ENCODE assay signal across 15 cellular contexts in the genomic region with DNA sequence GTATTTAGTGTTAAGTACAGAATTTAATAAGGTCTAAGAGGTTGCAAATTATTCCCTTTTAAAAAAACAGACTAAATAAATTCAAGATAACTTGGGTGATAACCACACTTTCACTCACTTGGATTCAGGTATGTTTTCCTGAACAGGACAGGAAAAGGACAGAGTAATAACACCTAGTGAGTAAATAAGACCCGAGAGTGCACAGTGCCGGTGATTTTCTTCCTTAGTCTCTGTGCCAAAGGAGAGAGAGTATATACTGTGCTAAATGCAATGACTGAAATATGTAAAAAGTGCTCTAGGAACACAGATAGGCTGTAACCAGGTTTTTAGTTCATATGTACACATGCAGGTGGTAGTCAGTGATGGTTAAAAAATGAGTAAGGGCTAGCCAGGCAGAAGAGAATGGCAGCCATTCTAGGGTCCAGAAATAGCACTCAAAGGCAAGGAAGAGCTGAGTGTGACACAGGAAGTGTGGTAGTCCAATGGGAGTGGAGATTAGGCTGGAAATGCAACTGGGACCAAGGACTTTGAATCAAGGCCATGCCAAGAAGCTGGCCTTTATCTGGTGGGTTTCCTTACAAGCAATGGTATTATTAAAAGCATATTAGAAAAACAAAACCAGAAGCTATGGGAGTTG. TPM values are rescaled to one million over a fixed set of nuclear protein-coding genes. Genes with fewer than 3 reads are reported as not detected.
DNase-seq lines count a peak whose midpoint lies in the region; ATAC-seq, FAIRE-seq and TF ChIP-seq lines count a peak whose summit lies in the region.
"Had no signal": no experiment of that assay in that cellular context is flagged by ENCODE, and none has a peak within 500 bp of the region (broad histone marks: within the 10 kb centered on the region; RNA-seq: fewer than 3 reads in every experiment).

No MANE protein-coding gene starts in this region.

- peak in 1 of 2 experiments; percentile 35; a peak in 2 of 6 replicates for ATAC-seq in A549
- no peak for ATAC-seq in naive thymus-derived CD8-positive, alpha-beta T cell
- no peak for ATAC-seq in HG02885 (IDR thresholded peaks at IDR 0.05; ENCODE audit: poor library complexity, unreplicated experiment)
- ATAC-seq in HG02938 (IDR thresholded peaks at IDR 0.05; ENCODE audit: unreplicated experiment) = no peak
- no peak for ATAC-seq in lower lobe of right lung
- ATAC-seq: HCT116 had no signal

- no peaks in the 10 kb centered on the region for H3K27me3 ChIP-seq in CD8-positive, alpha-beta memory T cell (ENCODE audit: insufficient read depth, low read length, poor library complexity, severe bottlenecking)
- H3K27me3 ChIP-seq in astrocyte (ENCODE audit: insufficient read depth, low read length) = no peaks in the 10 kb centered on the region
- H3K27me3 ChIP-seq in lower lobe of right lung (ENCODE audit: low read depth) = no peaks in the 10 kb centered on the region

- no peak overlapping the region for H3K4me3 Mint-ChIP-seq in CD8-positive, alpha-beta memory T cell
- no peak overlapping the region for H3K4me3 Mint-ChIP-seq in astrocyte (ENCODE audit: unreplicated experiment)
- peak overlapping the region in 1 of 10 donors; percentile 21 for H3K4me3 Mint-ChIP-seq in naive thymus-derived CD8-positive, alpha-beta T cell
- H3K4me3 Mint-ChIP-seq: naive B cell had no signal

- H3K4me1 ChIP-seq in A549 = peaks cover 49% of the 10 kb centered on the region
- H3K4me1 ChIP-seq in CD8-positive, alpha-beta memory T cell (ENCODE audit: insufficient read depth, low read length) = peaks cover 21% of the 10 kb centered on the region
- peaks cover 59% of the 10 kb centered on the region for H3K4me1 ChIP-seq in astrocyte (ENCODE audit: insufficient read depth, low read length)
- peaks cover 18% of the 10 kb centered on the region for H3K4me1 ChIP-seq in lower lobe of right lung

- H3K27me3 Mint-ChIP-seq in CD8-positive, alpha-beta memory T cell = peaks cover 0 to 4% of the 10 kb centered on the region in 2 donors
- no peaks in the 10 kb centered on the region for H3K27me3 Mint-ChIP-seq in astrocyte (ENCODE audit: low read depth, unreplicated experiment)
- H3K27me3 Mint-ChIP-seq in naive thymus-derived CD8-positive, alpha-beta T cell = no peaks in the 10 kb centered on the region
- H3K27me3 Mint-ChIP-seq: naive B cell had no signal

- H3K4me3 ChIP-seq in A549 (no peak overlapping the region), astrocyte (ENCODE audit: insufficient read depth, low read depth, low read length) (no peak overlapping the region), lower lobe of right lung (no peak overlapping the region)
- H3K4me3 ChIP-seq in CD8-positive, alpha-beta memory T cell (ENCODE audit: low read length) = no peak overlapping the region

- H3K4me2 ChIP-seq in A549 (peak overlapping the region; percentile 29; the same call in 1 of the 3 replicates), astrocyte (ENCODE audit: low read length) (peak overlapping the region; percentile 81)

- TF ChIP-seq POLR2A in A549 (IDR thresholded peaks at IDR 0.05; ENCODE audit: low read length) = no peak

- no peaks in the 10 kb centered on the region for H3K9me3 Mint-ChIP-seq in CD8-positive, alpha-beta memory T cell
- no peaks in the 10 kb centered on the region for H3K9me3 Mint-ChIP-seq in astrocyte (ENCODE audit: unreplicated experiment)
- H3K9me3 Mint-ChIP-seq in naive thymus-derived CD8-positive, alpha-beta T cell = peaks cover 0 to 8% (median 0%) of the 10 kb centered on the region in 9 donors
- H3K9me3 Mint-ChIP-seq: naive B cell had no signal

- peaks cover 83% of the 10 kb centered on the region for H3K79me2 ChIP-seq in astrocyte (ENCODE audit: insufficient read depth, low read length)

- H3K27ac ChIP-seq in A549 (peak overlapping the region in 1 of 2 experiments; percentile 58; a peak in 1 of 6 replicates), astrocyte (ENCODE audit: low read depth, low read length) (peak overlapping the region; percentile 89), lower lobe of right lung (no peak overlapping the region)
- no peak overlapping the region for H3K27ac ChIP-seq in CD8-positive, alpha-beta memory T cell (ENCODE audit: low read depth, low read length)

- no peak for TF ChIP-seq EP300 in A549 (IDR thresholded peaks at IDR 0.05)

- H3K4me1 Mint-ChIP-seq in CD8-positive, alpha-beta memory T cell = peaks cover 44 to 59% (median 45%) of the 10 kb centered on the region in 3 donors
- H3K4me1 Mint-ChIP-seq in astrocyte (ENCODE audit: low read depth, unreplicated experiment) = peaks cover 35% of the 10 kb centered on the region
- H3K4me1 Mint-ChIP-seq in naive thymus-derived CD8-positive, alpha-beta T cell = peaks cover 35 to 59% (median 51%) of the 10 kb centered on the region in 4 donors

- WGBS in A549 (ENCODE audit: missing lambda C conversion rate) = 52% methylated on average over 2 of the region's 2 CpGs

- H3K9ac ChIP-seq in astrocyte (ENCODE audit: low read length) = peak overlapping the region; percentile 5

- DNase-seq in A549 (ENCODE audit: low read depth in 1 of 2, low spot score in 1 of 2) (no peak), astrocyte (ENCODE audit: low read depth) (no peak), lower lobe of right lung (no peak)
- DNase-seq in CD8-positive, alpha-beta memory T cell = no peak
- DNase-seq in naive thymus-derived CD8-positive, alpha-beta T cell = no peak
- DNase-seq in stimulated activated CD4-positive, alpha-beta T cell treated with anti-CD3 and anti-CD28 coated beads, Interleukin-4, amount 100 ng/mL, for 1 hour = no peak
- DNase-seq: activated CD4-positive, alpha-beta T cell treated with anti-CD3 and anti-CD28 coated beads for 48 hours; naive B cell; NCI-H1694 treated with DMSO at 0.1 percent for 48 hours; NCI-H446 treated with DMSO at 0.1 percent for 48 hours; retina had no signal

- intact Hi-C loops in lower lobe of right lung (cut with DNase I) = no loop called here

- H3K9me3 ChIP-seq in A549 = no peaks in the 10 kb centered on the region
- no peaks in the 10 kb centered on the region for H3K9me3 ChIP-seq in CD8-positive, alpha-beta memory T cell (ENCODE audit: low read length)
- H3K9me3 ChIP-seq in astrocyte (ENCODE audit: insufficient read depth, low read depth, low read length) = no peaks in the 10 kb centered on the region
- H3K9me3 ChIP-seq in lower lobe of right lung = no peaks in the 10 kb centered on the region

- TF ChIP-seq RAD21 in A549 (conservative IDR thresholded peaks at IDR 0.05 in 1 of 2, IDR thresholded peaks at IDR 0.05 in 1 of 2) = no peak

- no peak for TF ChIP-seq CTCF in A549 (IDR thresholded peaks at IDR 0.05)
- no peak for TF ChIP-seq CTCF in astrocyte (IDR thresholded peaks at IDR 0.05; ENCODE audit: insufficient read depth, low read depth, low read length)
- no peak for TF ChIP-seq CTCF in lower lobe of right lung (IDR thresholded peaks at IDR 0.05)

- H3K36me3 Mint-ChIP-seq in CD8-positive, alpha-beta memory T cell = peaks cover 0 to 7% (median 6%) of the 10 kb centered on the region in 3 donors
- peaks cover 9% of the 10 kb centered on the region for H3K36me3 Mint-ChIP-seq in astrocyte (ENCODE audit: low read depth, unreplicated experiment)
- peaks cover 7 to 19% (median 16%) of the 10 kb centered on the region in 3 donors for H3K36me3 Mint-ChIP-seq in naive thymus-derived CD8-positive, alpha-beta T cell

- H4K20me1 ChIP-seq in astrocyte (ENCODE audit: insufficient read depth, low read length) = no peaks in the 10 kb centered on the region

- H3K36me3 ChIP-seq in CD8-positive, alpha-beta memory T cell (ENCODE audit: insufficient read depth, low read length) = no peaks in the 10 kb centered on the region
- peaks cover 4% of the 10 kb centered on the region for H3K36me3 ChIP-seq in astrocyte (ENCODE audit: insufficient read depth, low read length)
- H3K36me3 ChIP-seq in lower lobe of right lung = no peaks in the 10 kb centered on the region

- POLR2A ChIA-PET in A549 (lab: Yijun Ruan, JAX) = no interaction called here
- POLR2A ChIA-PET in CD8-positive, alpha-beta memory T cell (lab: Charles Lee) = no interaction called here
- POLR2A ChIA-PET in naive thymus-derived CD8-positive, alpha-beta T cell (lab: Charles Lee) = interaction anchor here (0.7 to 2.9 kb wide), 2 partner anchors 7 to 59 kb away, joined by 3 to 34 read pairs; a partner anchor contains a TSS

- no peak for FAIRE-seq in A549 (lab: Jason Lieb, UNC)
- FAIRE-seq in astrocyte (lab: Jason Lieb, UNC) = no peak
- FAIRE-seq: frontal cortex had no signal

- CTCF ChIA-PET in A549 (lab: Yijun Ruan, JAX) = no interaction called here
- CTCF ChIA-PET in CD8-positive, alpha-beta memory T cell (lab: Charles Lee) = no interaction called here

- peak overlapping the region in 5 of 8 donors; percentile 18 to 55 (median 31) for H3K27ac Mint-ChIP-seq in CD8-positive, alpha-beta memory T cell
- peak overlapping the region; percentile 72 for H3K27ac Mint-ChIP-seq in astrocyte (ENCODE audit: unreplicated experiment)
- peak overlapping the region; percentile 40 to 97 (median 84) for H3K27ac Mint-ChIP-seq in naive thymus-derived CD8-positive, alpha-beta T cell

- no peak overlapping the region for H2AFZ ChIP-seq in astrocyte (ENCODE audit: low read depth, low read length)

TF ChIP-seq in A549, 52 proteins besides CTCF, POLR2A, EP300 and RAD21 (continues in another document):
- no peak for TF ChIP-seq ZNF302 (CRISPR knock-in tag; IDR thresholded peaks at IDR 0.05)
- TF ChIP-seq JUN (IDR thresholded peaks at IDR 0.05) = no peak
- TF ChIP-seq, protein P1, sequence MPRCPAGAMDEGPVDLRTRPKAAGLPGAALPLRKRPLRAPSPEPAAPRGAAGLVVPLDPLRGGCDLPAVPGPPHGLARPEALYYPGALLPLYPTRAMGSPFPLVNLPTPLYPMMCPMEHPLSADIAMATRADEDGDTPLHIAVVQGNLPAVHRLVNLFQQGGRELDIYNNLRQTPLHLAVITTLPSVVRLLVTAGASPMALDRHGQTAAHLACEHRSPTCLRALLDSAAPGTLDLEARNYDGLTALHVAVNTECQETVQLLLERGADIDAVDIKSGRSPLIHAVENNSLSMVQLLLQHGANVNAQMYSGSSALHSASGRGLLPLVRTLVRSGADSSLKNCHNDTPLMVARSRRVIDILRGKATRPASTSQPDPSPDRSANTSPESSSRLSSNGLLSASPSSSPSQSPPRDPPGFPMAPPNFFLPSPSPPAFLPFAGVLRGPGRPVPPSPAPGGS (IDR thresholded peaks at IDR 0.05) = no peak
- TF ChIP-seq POLR2AphosphoS2 (conservative IDR thresholded peaks at IDR 0.05; ENCODE audit: low read length) = no peak
- no peak for TF ChIP-seq TFCP2L1 (CRISPR knock-in tag; IDR thresholded peaks at IDR 0.05)
- no peak for TF ChIP-seq KDM1A (IDR thresholded peaks at IDR 0.05; ENCODE audit: low read depth)

RNA-seq across cellular contexts. Expression of a gene that starts 58.1 kb away (rescaled TPM):
- polyA plus RNA-seq in A549 (2011; rRNA removed) (35.5 and 41.7 TPM in 2 replicates), A549 (2017; fragmentation: RNase III; extraction: RNeasy Plus Mini Kit Qiagen cat#74134 plus additional on column Dnase treatment) (18.9 to 22.8 TPM (median 18.9 TPM) in 3 replicates)
- polyA plus RNA-seq in A549 (2012; cell fraction: cytosol; rRNA removed) = 3.5 and 4.5 TPM in 2 replicates
- polyA plus RNA-seq in A549 (2012; cell fraction: nucleus; rRNA removed) = 2.9 and 4.0 TPM in 2 replicates
- polyA minus RNA-seq in A549 (2011; rRNA and poly(A)+ RNA removed) = 41.8 and 47.2 TPM in 2 replicates
- total RNA-seq in CD8-positive, alpha-beta memory T cell = 10 to 100 TPM; 14.6 to 15.7 TPM
- polyA plus RNA-seq in CD8-positive, alpha-beta memory T cell = 37.6 TPM
- total RNA-seq in astrocyte (46.7 and 55.5 TPM in 2 replicates), lower lobe of right lung (60.0 TPM)
- 10 to 100 TPM; 45.9 to 51.3 TPM for total RNA-seq in naive thymus-derived CD8-positive, alpha-beta T cell
- polyA plus RNA-seq in naive thymus-derived CD8-positive, alpha-beta T cell = 10 to 100 TPM; 26.6 to 38.8 (median 34.1) TPM

Comparison
In these comparisons a context has a peak if more than half of its experiments do, and no peak if none do; other contexts are left out.
1. H3K27ac Mint-ChIP-seq: peak in every context shown above with its lines; median percentile 84 in naive thymus-derived CD8-positive, alpha-beta T cell; 72 in astrocyte; 31 in CD8-positive, alpha-beta memory T cell.